Comparison of ENCODE assay signal across 24 cellular contexts in the genomic region with DNA sequence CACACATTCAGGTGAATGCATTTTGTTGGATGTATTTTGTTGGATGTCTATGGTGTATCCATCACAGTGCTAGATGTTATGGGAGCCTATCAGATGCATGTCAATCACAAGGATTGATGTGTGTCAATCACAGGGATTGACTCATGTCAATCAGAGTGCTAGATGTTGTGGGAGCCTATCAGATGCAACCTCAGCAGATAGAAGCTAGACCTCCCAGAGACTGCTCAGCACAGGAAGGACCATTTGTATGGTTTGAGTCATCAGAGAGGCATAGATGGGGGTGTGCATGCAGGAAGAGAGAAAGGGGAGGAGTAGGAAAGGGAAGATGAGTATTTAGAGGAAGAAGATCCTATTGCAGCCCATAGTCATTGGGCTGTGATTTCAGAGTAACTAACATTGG. TPM values are rescaled to one million over a fixed set of nuclear protein-coding genes. Genes with fewer than 3 reads are reported as not detected.
DNase-seq lines count a peak whose midpoint lies in the region; ATAC-seq, FAIRE-seq and TF ChIP-seq lines count a peak whose summit lies in the region.
"Had no signal": no experiment of that assay in that cellular context is flagged by ENCODE, and none has a peak within 500 bp of the region (broad histone marks: within the 10 kb centered on the region; RNA-seq: fewer than 3 reads in every experiment).

No MANE protein-coding gene starts in this region.

- H4K20me1 ChIP-seq in mammary epithelial cell (ENCODE audit: insufficient read depth, low read length) (no peaks in the 10 kb centered on the region), neural cell (ENCODE audit: insufficient read depth) (no peaks in the 10 kb centered on the region)

- H2AFZ ChIP-seq in mammary epithelial cell (ENCODE audit: low read depth, low read length) (no peak overlapping the region), neural cell (ENCODE audit: low read depth, low read length) (no peak overlapping the region)

- DNase-seq in activated CD8-positive, alpha-beta T cell treated with anti-CD3 and anti-CD28 coated beads for 36 hours, result no peak
- DNase-seq in activated CD8-positive, alpha-beta T cell treated with anti-CD3 and anti-CD28 coated beads, Interleukin-2, amount 10 ng/mL, durations not matched to agents 7 days and 5 days, result no peak
- DNase-seq in NOMO-1 treated with DMSO at 0.1 percent for 48 hours (lab: John Stamatoyannopoulos, UW; ENCODE audit: unreplicated experiment) (peak; percentile 24), mammary epithelial cell (peak; percentile 23), NCI-H774 (lab: John Stamatoyannopoulos, UW) (no peak), A673 (ENCODE audit: low spot score) (no peak), H54 (ENCODE audit: insufficient read length, low spot score) (no peak)
- DNase-seq: activated CD4-positive, alpha-beta T cell treated with anti-CD3 and anti-CD28 coated beads, Interleukin-2, amount 10 ng/mL, durations not matched to agents 24 days and 14 days; activated T-cell treated with anti-CD3 and anti-CD28 coated beads, Interleukin-2, amount 50 U/mL, for 1 hour; CD4-positive, alpha-beta memory T cell; MG63; naive thymus-derived CD8-positive, alpha-beta T cell; NCI-H187 treated with DMSO at 0.1 percent for 48 hours; NCI-H510A treated with DMSO at 0.1 percent for 48 hours; OCI-M1; stomach had no signal

- TF ChIP-seq RAD21 in neural cell (conservative IDR thresholded peaks at IDR 0.05), result no peak

- TF ChIP-seq CTCF in activated CD8-positive, alpha-beta T cell treated with anti-CD3 and anti-CD28 coated beads for 36 hours (IDR thresholded peaks at IDR 0.05), result no peak
- TF ChIP-seq CTCF in mammary epithelial cell (conservative IDR thresholded peaks at IDR 0.05 in 1 of 2, IDR thresholded peaks at IDR 0.05 in 1 of 2; ENCODE audit: extremely low read depth in 1 of 2, insufficient read depth in 1 of 2, low read depth in 1 of 2, low read length in 2 of 2) (no peak), neural cell (IDR thresholded peaks at IDR 0.05; ENCODE audit: poor library complexity, severe bottlenecking) (no peak), A673 (conservative IDR thresholded peaks at IDR 0.05; ENCODE audit: low read depth, low read length) (no peak)

- peaks cover 3% of the 10 kb centered on the region for H3K4me1 Mint-ChIP-seq in activated CD8-positive, alpha-beta T cell treated with anti-CD3 and anti-CD28 coated beads for 36 hours (ENCODE audit: low read depth)
- H3K4me1 Mint-ChIP-seq in activated CD8-positive, alpha-beta T cell treated with anti-CD3 and anti-CD28 coated beads, Interleukin-2, amount 10 ng/mL, durations not matched to agents 7 days and 5 days (ENCODE audit: low read depth), result peaks cover 5% of the 10 kb centered on the region
- H3K4me1 Mint-ChIP-seq: activated CD4-positive, alpha-beta T cell treated with anti-CD3 and anti-CD28 coated beads, Interleukin-2, amount 10 ng/mL, durations not matched to agents 24 days and 14 days; activated naive CD4-positive, alpha-beta T cell treated with anti-CD3 and anti-CD28 coated beads, Interleukin-2, amount 50 U/mL, for 24 hours; naive thymus-derived CD8-positive, alpha-beta T cell had no signal

- H3K9me3 Mint-ChIP-seq in activated CD8-positive, alpha-beta T cell treated with anti-CD3 and anti-CD28 coated beads for 36 hours, result no peaks in the 10 kb centered on the region
- no peaks in the 10 kb centered on the region for H3K9me3 Mint-ChIP-seq in activated CD8-positive, alpha-beta T cell treated with anti-CD3 and anti-CD28 coated beads, Interleukin-2, amount 10 ng/mL, durations not matched to agents 7 days and 5 days (ENCODE audit: insufficient read depth)
- H3K9me3 Mint-ChIP-seq: activated naive CD4-positive, alpha-beta T cell treated with anti-CD3 and anti-CD28 coated beads, Interleukin-2, amount 50 U/mL, for 24 hours had no signal

- no peak for TF ChIP-seq POLR2A in H54 (IDR thresholded peaks at IDR 0.05; ENCODE audit: low read depth, low read length)

- H3K4me1 ChIP-seq in mammary epithelial cell (ENCODE audit: insufficient read depth, low read length) (peaks cover 11% of the 10 kb centered on the region), A673 (ENCODE audit: insufficient read depth, low read length, poor library complexity, severe bottlenecking) (no peaks in the 10 kb centered on the region)
- H3K4me1 ChIP-seq: prostate gland, stomach had no signal

- in situ Hi-C loops in mammary epithelial cell (cut with MboI; ENCODE audit: low sequenced_read_pairs in 2 of 2), result loop anchor here in 1 of 2 donors (25.0 kb wide), 1 partner anchor 1566 kb away; no protein-coding TSS in a partner anchor

- peak; percentile 61 for ATAC-seq in activated CD8-positive, alpha-beta T cell treated with anti-CD3 and anti-CD28 coated beads for 36 hours
- no peak for ATAC-seq in activated CD8-positive, alpha-beta T cell treated with anti-CD3 and anti-CD28 coated beads, Interleukin-2, amount 10 ng/mL, durations not matched to agents 7 days and 5 days
- ATAC-seq: naive thymus-derived CD8-positive, alpha-beta T cell had no signal

- H3K27ac ChIP-seq in mammary epithelial cell (ENCODE audit: insufficient read depth, low read depth, low read length) (no peak overlapping the region), neural cell (ENCODE audit: low read length) (no peak overlapping the region), A673 (ENCODE audit: low read depth, low read length, poor library complexity, severe bottlenecking) (no peak overlapping the region)
- H3K27ac ChIP-seq: 22Rv1, cardiac muscle cell, prostate gland, SK-N-MC, stomach had no signal

- intact Hi-C loops in activated CD8-positive, alpha-beta T cell treated with anti-CD3 and anti-CD28 coated beads for 36 hours (cut with micrococcal nuclease), result no loop called here
- intact Hi-C loops in mammary epithelial cell (cut with micrococcal nuclease) (loop anchor here (10.0 kb wide), 1 partner anchor 1124 kb away; no protein-coding TSS in a partner anchor), A673 (cut with micrococcal nuclease; ENCODE audit: unreplicated experiment) (no loop called here)

- H3K79me2 ChIP-seq in mammary epithelial cell (ENCODE audit: insufficient read depth, low read length), result no peaks in the 10 kb centered on the region
- H3K79me2 ChIP-seq in neural cell (replicated peaks; ENCODE audit: insufficient read depth, low read length), result no peaks in the 10 kb centered on the region

- no peak for FAIRE-seq in H54 (lab: Jason Lieb, UNC)
- FAIRE-seq: TTC549 had no signal

- H3K4me2 ChIP-seq in mammary epithelial cell (ENCODE audit: insufficient read depth, low read depth, low read length), result no peak overlapping the region
- no peak overlapping the region for H3K4me2 ChIP-seq in neural cell (ENCODE audit: low read length)

- H3K9ac ChIP-seq in mammary epithelial cell (ENCODE audit: insufficient read depth, low read length) (no peak overlapping the region), neural cell (ENCODE audit: low read length) (no peak overlapping the region)

- H3K36me3 ChIP-seq in mammary epithelial cell (ENCODE audit: insufficient read depth, low read length) (no peaks in the 10 kb centered on the region), neural cell (ENCODE audit: insufficient read depth, low read length) (no peaks in the 10 kb centered on the region), A673 (ENCODE audit: insufficient read depth, low read length, poor library complexity, severe bottlenecking) (no peaks in the 10 kb centered on the region)
- H3K36me3 ChIP-seq: cardiac muscle cell, MG63, prostate gland, stomach had no signal

- no peaks in the 10 kb centered on the region for H3F3A ChIP-seq in neural cell (ENCODE audit: insufficient read depth, low read length, poor library complexity, severe bottlenecking)

- BruUV-seq in mammary epithelial cell (replicated peaks; lab: Mats Ljungman, UMichigan) (no TSS peak), A673 (replicated peaks; lab: Mats Ljungman, UMichigan) (no TSS peak)

- H3K27me3 ChIP-seq in mammary epithelial cell (ENCODE audit: insufficient read depth, low read length), result no peaks in the 10 kb centered on the region
- H3K27me3 ChIP-seq in neural cell (ENCODE audit: insufficient read depth, low read depth, low read length), result no peaks in the 10 kb centered on the region
- H3K27me3 ChIP-seq in A673 (replicated peaks; ENCODE audit: insufficient read depth, low read depth, low read length, poor library complexity), result no peaks in the 10 kb centered on the region
- H3K27me3 ChIP-seq: cardiac muscle cell, MG63, stomach had no signal

- no peaks in the 10 kb centered on the region for H3K9me2 ChIP-seq in neural cell (ENCODE audit: insufficient read depth, low read length)

- POLR2A ChIA-PET in activated CD8-positive, alpha-beta T cell treated with anti-CD3 and anti-CD28 coated beads for 36 hours (lab: Charles Lee), result no interaction called here
- POLR2A ChIA-PET in activated CD8-positive, alpha-beta T cell treated with anti-CD3 and anti-CD28 coated beads, Interleukin-2, amount 10 ng/mL, durations not matched to agents 7 days and 5 days (lab: Charles Lee), result interaction anchor here (0.6 kb wide), 1 partner anchor 493 kb away, joined by 4 read pairs; no protein-coding TSS in a partner anchor
- POLR2A ChIA-PET in A673 (lab: Charles Lee; ENCODE audit: low non-redundant PET), result no interaction called here

- no peak overlapping the region for H3K4me3 ChIP-seq in mammary epithelial cell (replicated peaks in 1 of 3; ENCODE audit: insufficient read depth in 1 of 3, low read depth in 2 of 3, low read length in 3 of 3)
- no peak overlapping the region for H3K4me3 ChIP-seq in neural cell (ENCODE audit: low read length)
- no peak overlapping the region for H3K4me3 ChIP-seq in A673 (ENCODE audit: low read depth, low read length, poor library complexity, severe bottlenecking)
- H3K4me3 ChIP-seq: cardiac muscle cell, lung, MG63, prostate gland, SK-N-MC, stomach had no signal

- no peak overlapping the region for H3K4me3 Mint-ChIP-seq in activated CD8-positive, alpha-beta T cell treated with anti-CD3 and anti-CD28 coated beads for 36 hours
- no peak overlapping the region for H3K4me3 Mint-ChIP-seq in activated CD8-positive, alpha-beta T cell treated with anti-CD3 and anti-CD28 coated beads, Interleukin-2, amount 10 ng/mL, durations not matched to agents 7 days and 5 days
- H3K4me3 Mint-ChIP-seq: activated CD4-positive, alpha-beta T cell treated with anti-CD3 and anti-CD28 coated beads, Interleukin-2, amount 10 ng/mL, durations not matched to agents 24 days and 14 days; activated naive CD4-positive, alpha-beta T cell treated with anti-CD3 and anti-CD28 coated beads, Interleukin-2, amount 50 U/mL, for 24 hours; naive thymus-derived CD8-positive, alpha-beta T cell had no signal

- peaks cover 3% of the 10 kb centered on the region for H3K27me3 Mint-ChIP-seq in activated CD8-positive, alpha-beta T cell treated with anti-CD3 and anti-CD28 coated beads for 36 hours
- H3K27me3 Mint-ChIP-seq in activated CD8-positive, alpha-beta T cell treated with anti-CD3 and anti-CD28 coated beads, Interleukin-2, amount 10 ng/mL, durations not matched to agents 7 days and 5 days (ENCODE audit: low read depth), result peaks cover 18% of the 10 kb centered on the region
- H3K27me3 Mint-ChIP-seq: activated naive CD4-positive, alpha-beta T cell treated with anti-CD3 and anti-CD28 coated beads, Interleukin-2, amount 50 U/mL, for 24 hours; CD4-positive, alpha-beta memory T cell had no signal

- H3K9me3 ChIP-seq in mammary epithelial cell (replicated peaks; ENCODE audit: insufficient read depth, low read length) (no peaks in the 10 kb centered on the region), neural cell (ENCODE audit: low read length) (no peaks in the 10 kb centered on the region), A673 (ENCODE audit: low read depth, low read length, poor library complexity, severe bottlenecking) (no peaks in the 10 kb centered on the region)
- H3K9me3 ChIP-seq: MG63, prostate gland, stomach had no signal

- no peak overlapping the region for H3K27ac Mint-ChIP-seq in activated CD8-positive, alpha-beta T cell treated with anti-CD3 and anti-CD28 coated beads for 36 hours
- H3K27ac Mint-ChIP-seq in activated CD8-positive, alpha-beta T cell treated with anti-CD3 and anti-CD28 coated beads, Interleukin-2, amount 10 ng/mL, durations not matched to agents 7 days and 5 days, result no peak overlapping the region
- H3K27ac Mint-ChIP-seq: activated CD4-positive, alpha-beta T cell treated with anti-CD3 and anti-CD28 coated beads, Interleukin-2, amount 10 ng/mL, durations not matched to agents 24 days and 14 days; activated naive CD4-positive, alpha-beta T cell treated with anti-CD3 and anti-CD28 coated beads, Interleukin-2, amount 50 U/mL, for 24 hours; naive thymus-derived CD8-positive, alpha-beta T cell had no signal

- CTCF ChIA-PET in activated CD8-positive, alpha-beta T cell treated with anti-CD3 and anti-CD28 coated beads for 36 hours (lab: Charles Lee), result interaction anchor here (1.3 kb wide), 1 partner anchor 11 kb away, joined by 3 read pairs; no protein-coding TSS in a partner anchor
- CTCF ChIA-PET in activated CD8-positive, alpha-beta T cell treated with anti-CD3 and anti-CD28 coated beads, Interleukin-2, amount 10 ng/mL, durations not matched to agents 7 days and 5 days (lab: Charles Lee), result no interaction called here
- CTCF ChIA-PET in mammary epithelial cell (lab: Charles Lee; ENCODE audit: low non-redundant PET), result interaction anchor here (0.7 kb wide), 1 partner anchor 520 kb away, joined by 3 read pairs; no protein-coding TSS in a partner anchor
- CTCF ChIA-PET in A673 (lab: Charles Lee), result no interaction called here

- TF ChIP-seq EP300 in neural cell (conservative IDR thresholded peaks at IDR 0.05; ENCODE audit: poor library complexity, severe bottlenecking), result peak; percentile 98

- dilution Hi-C loops in mammary epithelial cell (cut with HindIII; ENCODE audit: low sequenced_read_pairs), result loop anchor here (25.0 kb wide), 1 partner anchor 1541 kb away; no protein-coding TSS in a partner anchor

- H3K36me3 Mint-ChIP-seq in activated CD8-positive, alpha-beta T cell treated with anti-CD3 and anti-CD28 coated beads for 36 hours (ENCODE audit: low read depth), result no peaks in the 10 kb centered on the region
- no peaks in the 10 kb centered on the region for H3K36me3 Mint-ChIP-seq in activated CD8-positive, alpha-beta T cell treated with anti-CD3 and anti-CD28 coated beads, Interleukin-2, amount 10 ng/mL, durations not matched to agents 7 days and 5 days (ENCODE audit: low read depth)
- H3K36me3 Mint-ChIP-seq: activated naive CD4-positive, alpha-beta T cell treated with anti-CD3 and anti-CD28 coated beads, Interleukin-2, amount 50 U/mL, for 24 hours; CD4-positive, alpha-beta memory T cell; naive thymus-derived CD8-positive, alpha-beta T cell had no signal

RNA-seq across cellular contexts. Expression of a gene that starts 48.3 kb away (rescaled TPM):
- 10 to 100 TPM; 77.6 to 78.6 TPM for total RNA-seq in activated CD8-positive, alpha-beta T cell treated with anti-CD3 and anti-CD28 coated beads for 36 hours
- 10 to 100 TPM; 47.5 TPM for total RNA-seq in activated CD8-positive, alpha-beta T cell treated with anti-CD3 and anti-CD28 coated beads, Interleukin-2, amount 10 ng/mL, durations not matched to agents 7 days and 5 days
- total RNA-seq in mammary epithelial cell, result 100 to 1,000 TPM in 1 of 2 donors, 10 to 100 TPM in 1; 99.0 to 127 TPM
- 71.5 TPM for polyA plus RNA-seq in mammary epithelial cell
- polyA minus RNA-seq in mammary epithelial cell, result 118 TPM
- polyA plus RNA-seq in neural cell, result 62.2 and 77.2 TPM in 2 replicates
- polyA minus RNA-seq in neural cell, result 69.6 and 75.7 TPM in 2 replicates
- 80.1 and 83.5 TPM in 2 replicates for total RNA-seq in A673 (2021)

Comparison
In these comparisons a context has a peak if more than half of its experiments do, and no peak if none do; other contexts are left out.
1. CTCF ChIA-PET loops: an anchor here in activated CD8-positive, alpha-beta T cell treated with anti-CD3 and anti-CD28 coated beads for 36 hours (1.3 kb wide) and mammary epithelial cell (0.7 kb wide); none called in activated CD8-positive, alpha-beta T cell treated with anti-CD3 and anti-CD28 coated beads, Interleukin-2, amount 10 ng/mL, durations not matched to agents 7 days and 5 days and A673.
2. DNase-seq: peak in NOMO-1 treated with DMSO at 0.1 percent for 48 hours (single experiment) and mammary epithelial cell (single experiment); none in activated CD8-positive, alpha-beta T cell treated with anti-CD3 and anti-CD28 coated beads for 36 hours (single experiment), activated CD8-positive, alpha-beta T cell treated with anti-CD3 and anti-CD28 coated beads, Interleukin-2, amount 10 ng/mL, durations not matched to agents 7 days and 5 days (single experiment), NCI-H774 (single experiment), A673 (single experiment) and H54 (single experiment).